17 cellular contexts compared by ENCODE assay signal in genomic region chr2:241226723-241227634, GRCh38. TPM values are rescaled to one million over a fixed set of nuclear protein-coding genes. Genes with fewer than 3 reads are reported as not detected.
DNase-seq lines count a peak whose midpoint lies in the region; ATAC-seq and TF ChIP-seq lines count a peak whose summit lies in the region.
"Had no signal": no experiment of that assay in that cellular context is flagged by ENCODE, and none has a peak within 500 bp of the region (broad histone marks: within the 10 kb centered on the region; RNA-seq: fewer than 3 reads in every experiment).

No MANE protein-coding gene starts in this region.

- no peaks in the 10 kb centered on the region for H3K9me3 Mint-ChIP-seq in natural killer cell treated with Interleukin-12 subunit alpha and Interleukin-12 subunit beta and Interleukin-15 and Interleukin-18, amount 100 ng/mL, for 72 hours
- no peaks in the 10 kb centered on the region for H3K9me3 Mint-ChIP-seq in natural killer cell
- no peaks in the 10 kb centered on the region for H3K9me3 Mint-ChIP-seq in activated CD4-positive, alpha-beta T cell treated with anti-CD3 and anti-CD28 coated beads for 36 hours (ENCODE audit: low read depth)
- H3K9me3 Mint-ChIP-seq in activated T-cell treated with anti-CD3 and anti-CD28 coated beads, Interleukin-2, amount 50 U/mL, for 4 hours, result no peaks in the 10 kb centered on the region
- H3K9me3 Mint-ChIP-seq: dendritic cell treated with granulocyte-macrophage colony-stimulating factor and Interleukin-4, amounts not matched to agents 40 ng/mL and 50 ng/mL, for 4 days had no signal

- no peaks in the 10 kb centered on the region for H3K27me3 ChIP-seq in cardiac muscle cell

- peaks cover 14% of the 10 kb centered on the region for H3K36me3 Mint-ChIP-seq in natural killer cell treated with Interleukin-12 subunit alpha and Interleukin-12 subunit beta and Interleukin-15 and Interleukin-18, amount 100 ng/mL, for 72 hours
- H3K36me3 Mint-ChIP-seq in natural killer cell, result no peaks in the 10 kb centered on the region
- H3K36me3 Mint-ChIP-seq in activated CD4-positive, alpha-beta T cell treated with anti-CD3 and anti-CD28 coated beads for 36 hours (ENCODE audit: low read depth), result peaks cover 40% of the 10 kb centered on the region
- H3K36me3 Mint-ChIP-seq in activated T-cell treated with anti-CD3 and anti-CD28 coated beads, Interleukin-2, amount 50 U/mL, for 4 hours (ENCODE audit: insufficient read depth), result peaks cover 31% of the 10 kb centered on the region

- intact Hi-C loops in natural killer cell (cut with micrococcal nuclease), result no loop called here
- intact Hi-C loops in activated CD4-positive, alpha-beta T cell treated with anti-CD3 and anti-CD28 coated beads for 36 hours (cut with DNase I, micrococcal nuclease), result no loop called here

- peak; percentile 57 for DNase-seq in natural killer cell treated with Interleukin-12 subunit alpha and Interleukin-12 subunit beta and Interleukin-15 and Interleukin-18, amount 100 ng/mL, for 72 hours (ENCODE audit: low spot score)
- DNase-seq in natural killer cell (no peak), cardiac muscle cell (ENCODE audit: low read depth in 1 of 2, low spot score in 1 of 2) (peak in 1 of 2 donors; percentile 62), middle frontal gyrus (ENCODE audit: extremely low spot score, low spot score) (peak; percentile 36), SW 1271 (lab: John Stamatoyannopoulos, UW) (no peak)
- DNase-seq in activated CD4-positive, alpha-beta T cell treated with anti-CD3 and anti-CD28 coated beads for 36 hours, result no peak
- DNase-seq in activated T-cell treated with anti-CD3 and anti-CD28 coated beads, Interleukin-2, amount 50 U/mL, for 4 hours, result no peak
- DNase-seq: ACHN; activated CD4-positive, alpha-beta T cell treated with anti-CD3 and anti-CD28 coated beads for 1 hour; activated effector memory CD4-positive, alpha-beta T cell treated with anti-CD3 and anti-CD28 coated beads, Interleukin-2, amount 50 U/mL, for 16 hours; CD4-positive, alpha-beta memory T cell; islet precursor cell; NCI-H1436 treated with DMSO at 0.1 percent for 48 hours; stimulated activated naive CD4-positive, alpha-beta T cell had no signal

- POLR2A ChIA-PET in activated CD4-positive, alpha-beta T cell treated with anti-CD3 and anti-CD28 coated beads for 36 hours (lab: Charles Lee), result no interaction called here

- peaks cover 7 to 18% of the 10 kb centered on the region in 2 donors for H3K4me1 Mint-ChIP-seq in natural killer cell treated with Interleukin-12 subunit alpha and Interleukin-12 subunit beta and Interleukin-15 and Interleukin-18, amount 100 ng/mL, for 72 hours (ENCODE audit: low read depth in 2 of 2)
- H3K4me1 Mint-ChIP-seq in natural killer cell, result no peaks in the 10 kb centered on the region
- peaks cover 3% of the 10 kb centered on the region for H3K4me1 Mint-ChIP-seq in activated CD4-positive, alpha-beta T cell treated with anti-CD3 and anti-CD28 coated beads for 36 hours
- peaks cover 5% of the 10 kb centered on the region for H3K4me1 Mint-ChIP-seq in activated T-cell treated with anti-CD3 and anti-CD28 coated beads, Interleukin-2, amount 50 U/mL, for 4 hours (ENCODE audit: low read depth)

- H3K27ac Mint-ChIP-seq in natural killer cell treated with Interleukin-12 subunit alpha and Interleukin-12 subunit beta and Interleukin-15 and Interleukin-18, amount 100 ng/mL, for 72 hours, result no peak overlapping the region
- H3K27ac Mint-ChIP-seq in natural killer cell, result no peak overlapping the region
- no peak overlapping the region for H3K27ac Mint-ChIP-seq in activated CD4-positive, alpha-beta T cell treated with anti-CD3 and anti-CD28 coated beads for 36 hours
- H3K27ac Mint-ChIP-seq: dendritic cell treated with granulocyte-macrophage colony-stimulating factor and Interleukin-4, amounts not matched to agents 40 ng/mL and 50 ng/mL, for 4 days had no signal

- TF ChIP-seq POLR2A in GM18505 (IDR thresholded peaks at IDR 0.05; ENCODE audit: borderline replicate concordance, extremely low read depth, insufficient read depth, insufficient read length), result no peak

- TF ChIP-seq CTCF in natural killer cell (IDR thresholded peaks at IDR 0.05) (no peak), cardiac muscle cell (IDR thresholded peaks at IDR 0.05; ENCODE audit: low read depth, low read length) (no peak)

- ATAC-seq in natural killer cell treated with Interleukin-12 subunit alpha and Interleukin-12 subunit beta and Interleukin-15 and Interleukin-18, amount 100 ng/mL, for 72 hours, result no peak
- ATAC-seq in natural killer cell (no peak), GM18505 (IDR thresholded peaks at IDR 0.05; ENCODE audit: unreplicated experiment) (no peak)
- no peak for ATAC-seq in activated CD4-positive, alpha-beta T cell treated with anti-CD3 and anti-CD28 coated beads for 36 hours
- no peak for ATAC-seq in activated T-cell treated with anti-CD3 and anti-CD28 coated beads, Interleukin-2, amount 50 U/mL, for 4 hours

- no peaks in the 10 kb centered on the region for H3K9me3 ChIP-seq in cardiac muscle cell (ENCODE audit: low read depth)

- H3K4me3 Mint-ChIP-seq in natural killer cell treated with Interleukin-12 subunit alpha and Interleukin-12 subunit beta and Interleukin-15 and Interleukin-18, amount 100 ng/mL, for 72 hours, result no peak overlapping the region
- no peak overlapping the region for H3K4me3 Mint-ChIP-seq in natural killer cell
- no peak overlapping the region for H3K4me3 Mint-ChIP-seq in activated CD4-positive, alpha-beta T cell treated with anti-CD3 and anti-CD28 coated beads for 36 hours
- no peak overlapping the region for H3K4me3 Mint-ChIP-seq in activated T-cell treated with anti-CD3 and anti-CD28 coated beads, Interleukin-2, amount 50 U/mL, for 4 hours
- H3K4me3 Mint-ChIP-seq: CD4-positive, alpha-beta memory T cell; dendritic cell treated with granulocyte-macrophage colony-stimulating factor and Interleukin-4, amounts not matched to agents 40 ng/mL and 50 ng/mL, for 4 days had no signal

- CTCF ChIA-PET in activated CD4-positive, alpha-beta T cell treated with anti-CD3 and anti-CD28 coated beads for 36 hours (lab: Charles Lee), result no interaction called here

- H3K4me3 ChIP-seq in cardiac muscle cell, result no peak overlapping the region

- H3K27me3 Mint-ChIP-seq in natural killer cell treated with Interleukin-12 subunit alpha and Interleukin-12 subunit beta and Interleukin-15 and Interleukin-18, amount 100 ng/mL, for 72 hours, result no peaks in the 10 kb centered on the region
- H3K27me3 Mint-ChIP-seq in natural killer cell (ENCODE audit: low read depth in 2 of 2), result no peaks in the 10 kb centered on the region
- H3K27me3 Mint-ChIP-seq in activated CD4-positive, alpha-beta T cell treated with anti-CD3 and anti-CD28 coated beads for 36 hours, result no peaks in the 10 kb centered on the region
- H3K27me3 Mint-ChIP-seq in activated T-cell treated with anti-CD3 and anti-CD28 coated beads, Interleukin-2, amount 50 U/mL, for 4 hours (ENCODE audit: low read depth), result no peaks in the 10 kb centered on the region
- H3K27me3 Mint-ChIP-seq: CD4-positive, alpha-beta memory T cell had no signal

- peaks cover 3% of the 10 kb centered on the region for H3K4me1 ChIP-seq in cardiac muscle cell (ENCODE audit: low read depth)
- H3K4me1 ChIP-seq: parathyroid adenoma had no signal

- peak overlapping the region; percentile 39 for H3K27ac ChIP-seq in cardiac muscle cell
- H3K27ac ChIP-seq: parathyroid adenoma had no signal

- peaks cover 25% of the 10 kb centered on the region for H3K36me3 ChIP-seq in cardiac muscle cell

RNA-seq across cellular contexts. Expression of gene ANO7, which starts 38.5 kb away (rescaled TPM):
- 1 to 10 TPM; 2.8 to 7.1 TPM for total RNA-seq in natural killer cell treated with Interleukin-12 subunit alpha and Interleukin-12 subunit beta and Interleukin-15 and Interleukin-18, amount 100 ng/mL, for 72 hours
- total RNA-seq in natural killer cell, result 1 to 10 TPM in 2 of 3 donors, under 1 TPM in 1; 0.97 to 1.4 (median 1.1) TPM
- 2.7 and 2.8 TPM in 2 replicates for total RNA-seq in cardiac muscle cell
- polyA plus RNA-seq in cardiac muscle cell, result 2.7 and 3.4 TPM in 2 replicates
- 1 to 10 TPM; 2.1 to 2.4 TPM for total RNA-seq in activated CD4-positive, alpha-beta T cell treated with anti-CD3 and anti-CD28 coated beads for 36 hours
- under 1 TPM; 0.60 to 0.76 (median 0.63) TPM for total RNA-seq in activated T-cell treated with anti-CD3 and anti-CD28 coated beads, Interleukin-2, amount 50 U/mL, for 4 hours

Comparison
In these comparisons a context has a peak if more than half of its experiments do, and no peak if none do; other contexts are left out.
1. DNase-seq: peak in natural killer cell treated with Interleukin-12 subunit alpha and Interleukin-12 subunit beta and Interleukin-15 and Interleukin-18, amount 100 ng/mL, for 72 hours (single experiment) and middle frontal gyrus (single experiment); none in natural killer cell (single experiment), activated CD4-positive, alpha-beta T cell treated with anti-CD3 and anti-CD28 coated beads for 36 hours (single experiment), activated T-cell treated with anti-CD3 and anti-CD28 coated beads, Interleukin-2, amount 50 U/mL, for 4 hours (single experiment) and SW 1271 (0 of 2).